Comparison of ENCODE assay signal across 1 cellular context in genomic region chr15:74616020-74616939, GRCh38.
TF ChIP-seq lines count a peak whose summit lies in the region.

No MANE protein-coding gene starts in this region.

TF ChIP-seq in HepG2, 621 proteins besides CTCF, POLR2A, EP300 and RAD21 (continued from another document and continues in another):
- TF ChIP-seq RBM39 (IDR thresholded peaks at IDR 0.05; ENCODE audit: low read depth, low read length, poor library complexity, severe bottlenecking) (peak; percentile 3), RBFOX2 (IDR thresholded peaks at IDR 0.05; ENCODE audit: low read depth, low read length) (no peak), MTA1 (CRISPR knock-in tag; IDR thresholded peaks at IDR 0.05; ENCODE audit: borderline replicate concordance) (no peak), ZNF781 (CRISPR knock-in tag; IDR thresholded peaks at IDR 0.05; ENCODE audit: borderline replicate concordance, not compliant biosample characterization) (no peak), HMG20B (CRISPR knock-in tag; conservative IDR thresholded peaks at IDR 0.05) (no peak), HMG20A (CRISPR knock-in tag; IDR thresholded peaks at IDR 0.05; ENCODE audit: borderline replicate concordance) (no peak), ZNF776 (CRISPR knock-in tag; IDR thresholded peaks at IDR 0.05) (no peak), MTF2 (CRISPR knock-in tag; IDR thresholded peaks at IDR 0.05; ENCODE audit: borderline replicate concordance) (no peak; the same call in 1 of the 2 replicates), RNF2 (conservative IDR thresholded peaks at IDR 0.05; ENCODE audit: low read depth) (no peak), MEF2D (CRISPR knock-in tag; IDR thresholded peaks at IDR 0.05) (0 out of 2 replicates have a peak, but pooled peaks have one; percentile 3), RBAK (CRISPR knock-in tag; IDR thresholded peaks at IDR 0.05) (no peak), ZNF280D (CRISPR knock-in tag; IDR thresholded peaks at IDR 0.05) (no peak), SMAD1 (CRISPR knock-in tag; IDR thresholded peaks at IDR 0.05; ENCODE audit: borderline replicate concordance, low read depth) (no peak), SMARCC2 (IDR thresholded peaks at IDR 0.05) (no peak), ZBED4 (CRISPR knock-in tag; IDR thresholded peaks at IDR 0.05; ENCODE audit: borderline replicate concordance) (no peak), ELF4 (CRISPR knock-in tag; IDR thresholded peaks at IDR 0.05; ENCODE audit: borderline replicate concordance) (peak; percentile 72; the same call in 1 of the 2 replicates), NFKB2 (CRISPR knock-in tag; IDR thresholded peaks at IDR 0.05; ENCODE audit: borderline replicate concordance) (no peak), FOXA3 (CRISPR knock-in tag; IDR thresholded peaks at IDR 0.05) (no peak), ZNF766 (CRISPR knock-in tag; IDR thresholded peaks at IDR 0.05; ENCODE audit: borderline replicate concordance) (no peak), IRF2 (CRISPR knock-in tag; IDR thresholded peaks at IDR 0.05) (no peak), CBFB (CRISPR knock-in tag; IDR thresholded peaks at IDR 0.05) (no peak), TCF12 (IDR thresholded peaks at IDR 0.05) (no peak), TCF12 (CRISPR knock-in tag; IDR thresholded peaks at IDR 0.05) (no peak), TMF1 (CRISPR knock-in tag; IDR thresholded peaks at IDR 0.05; ENCODE audit: low read depth) (no peak), GFI1 (CRISPR knock-in tag; IDR thresholded peaks at IDR 0.05; ENCODE audit: borderline replicate concordance) (no peak), ZNF562 (CRISPR knock-in tag; IDR thresholded peaks at IDR 0.05; ENCODE audit: borderline replicate concordance) (no peak), KDM1A (CRISPR knock-in tag; IDR thresholded peaks at IDR 0.05) (no peak), STAT5B (CRISPR knock-in tag; IDR thresholded peaks at IDR 0.05) (no peak), ZNF138 (CRISPR knock-in tag; IDR thresholded peaks at IDR 0.05; ENCODE audit: low read depth) (peak; percentile 70; the same call in 1 of the 2 replicates), TBP (CRISPR knock-in tag; IDR thresholded peaks at IDR 0.05) (no peak), POGZ (CRISPR knock-in tag; IDR thresholded peaks at IDR 0.05) (no peak), PHF8 (CRISPR knock-in tag; IDR thresholded peaks at IDR 0.05) (peak; percentile 70), SCMH1 (CRISPR knock-in tag; IDR thresholded peaks at IDR 0.05; ENCODE audit: borderline replicate concordance) (no peak), ZNF362 (CRISPR knock-in tag; IDR thresholded peaks at IDR 0.05; ENCODE audit: borderline replicate concordance) (no peak), ZNF558 (CRISPR knock-in tag; IDR thresholded peaks at IDR 0.05; ENCODE audit: borderline replicate concordance) (0 out of 2 replicates have a peak, but pooled peaks have one; percentile 65), NR3C1 (CRISPR knock-in tag; IDR thresholded peaks at IDR 0.05) (no peak)
- TF ChIP-seq, protein P1, sequence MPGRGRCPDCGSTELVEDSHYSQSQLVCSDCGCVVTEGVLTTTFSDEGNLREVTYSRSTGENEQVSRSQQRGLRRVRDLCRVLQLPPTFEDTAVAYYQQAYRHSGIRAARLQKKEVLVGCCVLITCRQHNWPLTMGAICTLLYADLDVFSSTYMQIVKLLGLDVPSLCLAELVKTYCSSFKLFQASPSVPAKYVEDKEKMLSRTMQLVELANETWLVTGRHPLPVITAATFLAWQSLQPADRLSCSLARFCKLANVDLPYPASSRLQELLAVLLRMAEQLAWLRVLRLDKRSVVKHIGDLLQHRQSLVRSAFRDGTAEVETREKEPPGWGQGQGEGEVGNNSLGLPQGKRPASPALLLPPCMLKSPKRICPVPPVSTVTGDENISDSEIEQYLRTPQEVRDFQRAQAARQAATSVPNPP (CRISPR knock-in tag; IDR thresholded peaks at IDR 0.05): peak; percentile 18; the same call in 1 of the 2 replicates
- TF ChIP-seq, protein P2, sequence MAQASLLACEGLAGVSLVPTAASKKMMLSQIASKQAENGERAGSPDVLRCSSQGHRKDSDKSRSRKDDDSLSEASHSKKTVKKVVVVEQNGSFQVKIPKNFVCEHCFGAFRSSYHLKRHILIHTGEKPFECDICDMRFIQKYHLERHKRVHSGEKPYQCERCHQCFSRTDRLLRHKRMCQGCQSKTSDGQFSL (CRISPR knock-in tag; IDR thresholded peaks at IDR 0.05): no peak
- TF ChIP-seq, protein P3, sequence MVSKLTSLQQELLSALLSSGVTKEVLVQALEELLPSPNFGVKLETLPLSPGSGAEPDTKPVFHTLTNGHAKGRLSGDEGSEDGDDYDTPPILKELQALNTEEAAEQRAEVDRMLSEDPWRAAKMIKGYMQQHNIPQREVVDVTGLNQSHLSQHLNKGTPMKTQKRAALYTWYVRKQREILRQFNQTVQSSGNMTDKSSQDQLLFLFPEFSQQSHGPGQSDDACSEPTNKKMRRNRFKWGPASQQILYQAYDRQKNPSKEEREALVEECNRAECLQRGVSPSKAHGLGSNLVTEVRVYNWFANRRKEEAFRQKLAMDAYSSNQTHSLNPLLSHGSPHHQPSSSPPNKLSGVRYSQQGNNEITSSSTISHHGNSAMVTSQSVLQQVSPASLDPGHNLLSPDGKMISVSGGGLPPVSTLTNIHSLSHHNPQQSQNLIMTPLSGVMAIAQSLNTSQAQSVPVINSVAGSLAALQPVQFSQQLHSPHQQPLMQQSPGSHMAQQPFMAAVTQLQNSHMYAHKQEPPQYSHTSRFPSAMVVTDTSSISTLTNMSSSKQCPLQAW (CRISPR knock-in tag; IDR thresholded peaks at IDR 0.05): no peak; the same call in 1 of the 2 replicates
- TF ChIP-seq, protein P4, sequence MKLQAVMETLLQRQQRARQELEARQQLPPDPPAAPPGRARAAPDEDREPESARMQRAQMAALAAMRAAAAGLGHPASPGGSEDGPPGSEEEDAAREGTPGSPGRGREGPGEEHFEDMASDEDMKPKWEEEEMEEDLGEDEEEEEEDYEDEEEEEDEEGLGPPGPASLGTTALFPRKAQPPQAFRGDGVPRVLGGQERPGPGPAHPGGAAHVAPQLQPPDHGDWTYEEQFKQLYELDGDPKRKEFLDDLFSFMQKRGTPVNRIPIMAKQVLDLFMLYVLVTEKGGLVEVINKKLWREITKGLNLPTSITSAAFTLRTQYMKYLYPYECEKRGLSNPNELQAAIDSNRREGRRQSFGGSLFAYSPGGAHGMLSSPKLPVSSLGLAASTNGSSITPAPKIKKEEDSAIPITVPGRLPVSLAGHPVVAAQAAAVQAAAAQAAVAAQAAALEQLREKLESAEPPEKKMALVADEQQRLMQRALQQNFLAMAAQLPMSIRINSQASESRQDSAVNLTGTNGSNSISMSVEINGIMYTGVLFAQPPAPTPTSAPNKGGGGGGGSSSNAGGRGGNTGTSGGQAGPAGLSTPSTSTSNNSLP (IDR thresholded peaks at IDR 0.05; ENCODE audit: low read depth, low read length): no peak
- TF ChIP-seq, protein P5, sequence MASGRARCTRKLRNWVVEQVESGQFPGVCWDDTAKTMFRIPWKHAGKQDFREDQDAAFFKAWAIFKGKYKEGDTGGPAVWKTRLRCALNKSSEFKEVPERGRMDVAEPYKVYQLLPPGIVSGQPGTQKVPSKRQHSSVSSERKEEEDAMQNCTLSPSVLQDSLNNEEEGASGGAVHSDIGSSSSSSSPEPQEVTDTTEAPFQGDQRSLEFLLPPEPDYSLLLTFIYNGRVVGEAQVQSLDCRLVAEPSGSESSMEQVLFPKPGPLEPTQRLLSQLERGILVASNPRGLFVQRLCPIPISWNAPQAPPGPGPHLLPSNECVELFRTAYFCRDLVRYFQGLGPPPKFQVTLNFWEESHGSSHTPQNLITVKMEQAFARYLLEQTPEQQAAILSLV (CRISPR knock-in tag; IDR thresholded peaks at IDR 0.05; ENCODE audit: borderline replicate concordance): no peak
- TF ChIP-seq, protein P6, sequence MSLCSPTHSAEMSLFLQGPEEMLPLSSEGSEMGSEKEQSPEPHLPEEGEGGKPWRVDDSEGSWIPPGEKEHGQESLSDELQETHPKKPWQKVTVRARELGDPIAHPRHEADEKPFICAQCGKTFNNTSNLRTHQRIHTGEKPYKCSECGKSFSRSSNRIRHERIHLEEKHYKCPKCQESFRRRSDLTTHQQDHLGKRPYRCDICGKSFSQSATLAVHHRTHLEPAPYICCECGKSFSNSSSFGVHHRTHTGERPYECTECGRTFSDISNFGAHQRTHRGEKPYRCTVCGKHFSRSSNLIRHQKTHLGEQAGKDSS (CRISPR knock-in tag; IDR thresholded peaks at IDR 0.05; ENCODE audit: borderline replicate concordance, low read depth): no peak
- TF ChIP-seq, protein P7, sequence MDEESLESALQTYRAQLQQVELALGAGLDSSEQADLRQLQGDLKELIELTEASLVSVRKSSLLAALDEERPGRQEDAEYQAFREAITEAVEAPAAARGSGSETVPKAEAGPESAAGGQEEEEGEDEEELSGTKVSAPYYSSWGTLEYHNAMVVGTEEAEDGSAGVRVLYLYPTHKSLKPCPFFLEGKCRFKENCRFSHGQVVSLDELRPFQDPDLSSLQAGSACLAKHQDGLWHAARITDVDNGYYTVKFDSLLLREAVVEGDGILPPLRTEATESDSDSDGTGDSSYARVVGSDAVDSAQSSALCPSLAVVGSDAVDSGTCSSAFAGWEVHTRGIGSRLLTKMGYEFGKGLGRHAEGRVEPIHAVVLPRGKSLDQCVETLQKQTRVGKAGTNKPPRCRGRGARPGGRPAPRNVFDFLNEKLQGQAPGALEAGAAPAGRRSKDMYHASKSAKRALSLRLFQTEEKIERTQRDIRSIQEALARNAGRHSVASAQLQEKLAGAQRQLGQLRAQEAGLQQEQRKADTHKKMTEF (CRISPR knock-in tag; IDR thresholded peaks at IDR 0.05): 0 out of 2 replicates have a peak, but pooled peaks have one; percentile 38
